8 cellular contexts compared by ENCODE assay signal in the genomic region with DNA sequence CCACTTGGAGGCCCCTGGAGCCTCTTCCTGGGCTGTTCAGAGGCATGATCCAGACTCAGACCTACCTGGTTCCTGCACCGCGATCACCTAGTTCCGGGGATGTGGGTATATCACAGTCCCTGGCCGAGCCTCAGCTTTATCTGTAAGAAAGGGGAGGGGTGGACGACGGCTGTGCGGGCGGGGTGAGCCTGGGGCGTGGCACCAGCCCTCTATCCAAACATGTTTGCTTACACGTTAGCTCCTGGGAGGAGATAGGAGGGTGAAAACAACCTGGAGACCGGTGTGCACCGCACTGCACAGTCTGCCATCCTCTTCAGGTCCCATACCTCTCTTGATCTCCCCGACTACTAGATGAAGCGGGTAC. TPM values are rescaled to one million over a fixed set of nuclear protein-coding genes. Genes with fewer than 3 reads are reported as not detected.
DNase-seq lines count a peak whose midpoint lies in the region; ATAC-seq, FAIRE-seq and TF ChIP-seq lines count a peak whose summit lies in the region.

No MANE protein-coding gene starts in this region.

- H3K79me2 ChIP-seq in astrocyte (ENCODE audit: insufficient read depth, low read length), result peaks cover 6% of the 10 kb centered on the region
- no peaks in the 10 kb centered on the region for H3K79me2 ChIP-seq in HepG2 (ENCODE audit: insufficient read depth, low read length)

- WGBS in HepG2 (ENCODE audit: low lambda C conversion rate), result 2% methylated on average over 8 of the region's 14 CpGs

- peak in 1 of 2 experiments; percentile 69; a peak in 2 of 4 replicates for TF ChIP-seq POLR2A in HepG2 (IDR thresholded peaks at IDR 0.05; ENCODE audit: insufficient read depth in 1 of 2, low read depth in 2 of 2, low read length in 2 of 2)

- H3K4me2 ChIP-seq in astrocyte (ENCODE audit: low read length) (peak overlapping the region; percentile 87), HepG2 (ENCODE audit: low read depth, low read length) (peak overlapping the region; percentile 88)

- BruUV-seq in HepG2 (replicated peaks; lab: Mats Ljungman, UMichigan), result no TSS peak

- POLR2A ChIA-PET in activated CD4-positive, alpha-beta T cell treated with anti-CD3 and anti-CD28 coated beads, Interleukin-2, amount 10 ng/mL, durations not matched to agents 7 days and 5 days (lab: Charles Lee), result no interaction called here
- POLR2A ChIA-PET in HepG2 (lab: Yijun Ruan, JAX), result interaction anchor here (0.9 to 1.8 kb wide), 10 partner anchors 8 to 187 kb away, joined by 3 to 11 read pairs (median 6); no protein-coding TSS in a partner anchor

- no peak overlapping the region for H2AFZ ChIP-seq in astrocyte (ENCODE audit: low read depth, low read length)
- H2AFZ ChIP-seq in HepG2 (ENCODE audit: low read length), result no peak overlapping the region

- H3K27me3 ChIP-seq in astrocyte (ENCODE audit: insufficient read depth, low read length), result no peaks in the 10 kb centered on the region
- no peaks in the 10 kb centered on the region; a peak in 2 of 5 replicates for H3K27me3 ChIP-seq in HepG2 (ENCODE audit: control insufficient read depth in 1 of 2, insufficient read depth in 2 of 2, low read length in 2 of 2)
- H3K27me3 ChIP-seq in upper lobe of right lung, result no peaks in the 10 kb centered on the region

- H3K36me3 Mint-ChIP-seq in activated CD4-positive, alpha-beta T cell treated with anti-CD3 and anti-CD28 coated beads, Interleukin-2, amount 10 ng/mL, durations not matched to agents 7 days and 5 days (ENCODE audit: low read depth), result no peaks in the 10 kb centered on the region
- H3K36me3 Mint-ChIP-seq in astrocyte (ENCODE audit: low read depth, unreplicated experiment), result peaks cover 6% of the 10 kb centered on the region

- ATAC-seq in HepG2 (peak; percentile 14), upper lobe of right lung (peak; percentile 7), GM19395 (IDR thresholded peaks at IDR 0.05; ENCODE audit: unreplicated experiment) (no peak)

- no peak for TF ChIP-seq CTCF in astrocyte (IDR thresholded peaks at IDR 0.05; ENCODE audit: insufficient read depth, low read depth, low read length)
- TF ChIP-seq CTCF in HepG2 (CRISPR knock-in tag; IDR thresholded peaks at IDR 0.05), result no peak
- no peak for TF ChIP-seq CTCF in upper lobe of right lung (IDR thresholded peaks at IDR 0.05)

- peaks cover 2% of the 10 kb centered on the region for H3K27me3 Mint-ChIP-seq in activated CD4-positive, alpha-beta T cell treated with anti-CD3 and anti-CD28 coated beads, Interleukin-2, amount 10 ng/mL, durations not matched to agents 7 days and 5 days
- peaks cover 5% of the 10 kb centered on the region for H3K27me3 Mint-ChIP-seq in astrocyte (ENCODE audit: low read depth, unreplicated experiment)

- no peaks in the 10 kb centered on the region for H3K9me3 ChIP-seq in astrocyte (ENCODE audit: insufficient read depth, low read depth, low read length)
- H3K9me3 ChIP-seq in HepG2 (ENCODE audit: low read length), result no peaks in the 10 kb centered on the region
- no peaks in the 10 kb centered on the region for H3K9me3 ChIP-seq in upper lobe of right lung

- TF ChIP-seq RAD21 in HepG2 (CRISPR knock-in tag; IDR thresholded peaks at IDR 0.05), result no peak

- H3K36me3 ChIP-seq in astrocyte (ENCODE audit: insufficient read depth, low read length), result no peaks in the 10 kb centered on the region
- H3K36me3 ChIP-seq in HepG2 (replicated peaks in 1 of 2; ENCODE audit: control insufficient read depth in 1 of 2, insufficient read depth in 2 of 2, low read length in 2 of 2), result peaks cover 3 to 4% of the 10 kb centered on the region in 2 experiments; a peak in 1 of 5 replicates
- no peaks in the 10 kb centered on the region for H3K36me3 ChIP-seq in upper lobe of right lung

- no peaks in the 10 kb centered on the region for H3K9me3 Mint-ChIP-seq in activated CD4-positive, alpha-beta T cell treated with anti-CD3 and anti-CD28 coated beads, Interleukin-2, amount 10 ng/mL, durations not matched to agents 7 days and 5 days
- H3K9me3 Mint-ChIP-seq in astrocyte (ENCODE audit: unreplicated experiment), result no peaks in the 10 kb centered on the region

- peak overlapping the region; percentile 60 for H3K4me3 ChIP-seq in astrocyte (ENCODE audit: insufficient read depth, low read depth, low read length)
- peak overlapping the region; percentile 60 to 90 (median 84) for H3K4me3 ChIP-seq in HepG2 (replicated peaks in 1 of 3; ENCODE audit: insufficient read depth in 1 of 3, low read depth in 2 of 3, low read length in 3 of 3)
- peak overlapping the region; percentile 57 for H3K4me3 ChIP-seq in upper lobe of right lung

- CTCF ChIA-PET in activated CD4-positive, alpha-beta T cell treated with anti-CD3 and anti-CD28 coated beads, Interleukin-2, amount 10 ng/mL, durations not matched to agents 7 days and 5 days (lab: Charles Lee), result interaction anchor here (0.6 to 1.5 kb wide), 2 partner anchors 16 to 271 kb away, joined by 3 to 6 read pairs; no protein-coding TSS in a partner anchor
- CTCF ChIA-PET in HepG2 (lab: Yijun Ruan, JAX; ENCODE audit: low intra/inter-chr PET ratio, low total read pairs), result no interaction called here

- H3K9ac ChIP-seq in astrocyte (ENCODE audit: low read length) (peak overlapping the region; percentile 71), HepG2 (ENCODE audit: insufficient read depth, low read depth, low read length) (peak overlapping the region; percentile 80)

- TF ChIP-seq EP300 in HepG2 (IDR thresholded peaks at IDR 0.05; ENCODE audit: low read depth in 2 of 2, low read length in 2 of 2), result no peak
- no peak for TF ChIP-seq EP300 in HepG2 (CRISPR knock-in tag; IDR thresholded peaks at IDR 0.05; ENCODE audit: borderline replicate concordance)

- H3K4me1 ChIP-seq in astrocyte (ENCODE audit: insufficient read depth, low read length) (peaks cover 4% of the 10 kb centered on the region), HepG2 (ENCODE audit: insufficient read depth, low read length) (peaks cover 41% of the 10 kb centered on the region), upper lobe of right lung (peaks cover 16% of the 10 kb centered on the region)

- peaks cover 19% of the 10 kb centered on the region for H3K4me1 Mint-ChIP-seq in activated CD4-positive, alpha-beta T cell treated with anti-CD3 and anti-CD28 coated beads, Interleukin-2, amount 10 ng/mL, durations not matched to agents 7 days and 5 days
- H3K4me1 Mint-ChIP-seq in astrocyte (ENCODE audit: low read depth, unreplicated experiment), result no peaks in the 10 kb centered on the region

- H3K4me3 Mint-ChIP-seq in activated CD4-positive, alpha-beta T cell treated with anti-CD3 and anti-CD28 coated beads, Interleukin-2, amount 10 ng/mL, durations not matched to agents 7 days and 5 days, result peak overlapping the region; percentile 48
- peak overlapping the region; percentile 73 for H3K4me3 Mint-ChIP-seq in astrocyte (ENCODE audit: unreplicated experiment)

- H3K27ac Mint-ChIP-seq in activated CD4-positive, alpha-beta T cell treated with anti-CD3 and anti-CD28 coated beads, Interleukin-2, amount 10 ng/mL, durations not matched to agents 7 days and 5 days, result peak overlapping the region; percentile 66
- H3K27ac Mint-ChIP-seq in astrocyte (ENCODE audit: unreplicated experiment), result no peak overlapping the region

- DNase-seq in activated CD4-positive, alpha-beta T cell treated with anti-CD3 and anti-CD28 coated beads, Interleukin-2, amount 10 ng/mL, durations not matched to agents 7 days and 5 days, result no peak
- DNase-seq in activated CD4-positive, alpha-beta T cell treated with anti-CD3 and anti-CD28 coated beads, Interleukin-2, amount 50 U/mL, for 4 hours, result no peak
- DNase-seq in astrocyte (ENCODE audit: low read depth) (no peak), HepG2 (ENCODE audit: low spot score) (peak; percentile 59), upper lobe of right lung (peak; percentile 74), hypothalamus (lab: John Stamatoyannopoulos, UW) (no peak), amygdala (lab: John Stamatoyannopoulos, UW) (no peak)

- in situ Hi-C loops in HepG2 (cut with HindIII; ENCODE audit: extremely low pct_ligation_motif_present, low pct_unique_long_range_greater_than_20kb), result no loop called here

- H3K27ac ChIP-seq in astrocyte (ENCODE audit: low read depth, low read length) (no peak overlapping the region), HepG2 (ENCODE audit: extremely low read length, insufficient read depth, low read length) (peak overlapping the region; percentile 80), upper lobe of right lung (peak overlapping the region; percentile 76)

- intact Hi-C loops in HepG2 (cut with micrococcal nuclease; ENCODE audit: unreplicated experiment), result no loop called here
- intact Hi-C loops in upper lobe of right lung (cut with DNase I), result no loop called here

- FAIRE-seq in astrocyte (lab: Jason Lieb, UNC) (no peak), HepG2 (lab: Jason Lieb, UNC) (peak; percentile 76)

- H4K20me1 ChIP-seq in astrocyte (ENCODE audit: insufficient read depth, low read length) (no peaks in the 10 kb centered on the region), HepG2 (ENCODE audit: insufficient read depth, low read length) (no peaks in the 10 kb centered on the region)

RNA-seq across cellular contexts. Expression of gene ANKRD9, which starts 1.2 kb away (rescaled TPM):
- 1 to 10 TPM; 4.9 to 6.2 TPM for total RNA-seq in activated CD4-positive, alpha-beta T cell treated with anti-CD3 and anti-CD28 coated beads, Interleukin-2, amount 10 ng/mL, durations not matched to agents 7 days and 5 days
- total RNA-seq in astrocyte (7.9 and 9.4 TPM in 2 replicates), HepG2 (2016; rRNA removed; fragmentation: Illumina TruSeq; extraction: Trizol) (5.7 and 10.0 TPM in 2 replicates), upper lobe of right lung (22.4 TPM)
- total RNA-seq in HepG2 (2016; cell fraction: cytosol; rRNA removed; fragmentation: Illumina TruSeq; extraction: Trizol; ENCODE audit: low read depth), result 14.3 and 16.0 TPM in 2 replicates
- total RNA-seq in HepG2 (2016; cell fraction: insoluble cytoplasmic fraction; rRNA removed; fragmentation: Illumina TruSeq; extraction: Trizol), result 5.0 and 10.4 TPM in 2 replicates
- total RNA-seq in HepG2 (2016; cell fraction: membrane; rRNA removed; fragmentation: Illumina TruSeq; extraction: Trizol), result 17.4 and 22.1 TPM in 2 replicates
- 10.0 and 10.9 TPM in 2 replicates for total RNA-seq in HepG2 (2016; cell fraction: nucleus; rRNA removed; fragmentation: Illumina TruSeq; extraction: Trizol)
- 15.0 and 23.2 TPM in 2 replicates for polyA plus RNA-seq in HepG2 (2011; rRNA removed)
- polyA plus RNA-seq in HepG2 (2011; cell fraction: cytosol; rRNA removed), result 15.5 and 27.2 TPM in 2 replicates
- polyA plus RNA-seq in HepG2 (2011; cell fraction: nucleus; rRNA removed), result 167 and 168 TPM in 2 replicates
- polyA plus RNA-seq in HepG2 (2012), result 10.5 and 17.4 TPM in 2 replicates
- 15.9 and 17.0 TPM in 2 replicates for polyA plus RNA-seq in HepG2 (2016; cell fraction: cytosol; fragmentation: Illumina TruSeq; extraction: Trizol; ENCODE audit: low read depth)
- polyA plus RNA-seq in HepG2 (2016; cell fraction: insoluble cytoplasmic fraction; fragmentation: Illumina TruSeq; extraction: Trizol; ENCODE audit: low read depth), result 5.9 and 6.8 TPM in 2 replicates
- polyA plus RNA-seq in HepG2 (2016; cell fraction: membrane; fragmentation: Illumina TruSeq; extraction: Trizol; ENCODE audit: low read depth), result 15.7 and 16.1 TPM in 2 replicates
- 29.1 and 29.7 TPM in 2 replicates for polyA plus RNA-seq in HepG2 (2016; cell fraction: nucleus; fragmentation: Illumina TruSeq; extraction: Trizol; ENCODE audit: insufficient read depth, low read depth)
- 16.4 and 20.4 TPM in 2 replicates for polyA minus RNA-seq in HepG2 (2011; rRNA and poly(A)+ RNA removed; ENCODE audit: low replicate concordance)
- 9.8 and 9.9 TPM in 2 replicates for polyA minus RNA-seq in HepG2 (2011; cell fraction: cytosol; rRNA and poly(A)+ RNA removed)
- polyA minus RNA-seq in HepG2 (2011; cell fraction: nucleus; rRNA and poly(A)+ RNA removed), result 11.9 and 12.4 TPM in 2 replicates

Comparison
In these comparisons a context has a peak if more than half of its experiments do, and no peak if none do; other contexts are left out.
1. DNase-seq: peak in HepG2 (single experiment) and upper lobe of right lung (single experiment); none in activated CD4-positive, alpha-beta T cell treated with anti-CD3 and anti-CD28 coated beads, Interleukin-2, amount 10 ng/mL, durations not matched to agents 7 days and 5 days (single experiment), activated CD4-positive, alpha-beta T cell treated with anti-CD3 and anti-CD28 coated beads, Interleukin-2, amount 50 U/mL, for 4 hours (0 of 2), astrocyte (single experiment), hypothalamus (0 of 51) and amygdala (0 of 56).
2. Peak in every context shown above with its lines, with median percentiles within 50 percentile points of each other: H3K4me3 ChIP-seq.